In the genomic region with DNA sequence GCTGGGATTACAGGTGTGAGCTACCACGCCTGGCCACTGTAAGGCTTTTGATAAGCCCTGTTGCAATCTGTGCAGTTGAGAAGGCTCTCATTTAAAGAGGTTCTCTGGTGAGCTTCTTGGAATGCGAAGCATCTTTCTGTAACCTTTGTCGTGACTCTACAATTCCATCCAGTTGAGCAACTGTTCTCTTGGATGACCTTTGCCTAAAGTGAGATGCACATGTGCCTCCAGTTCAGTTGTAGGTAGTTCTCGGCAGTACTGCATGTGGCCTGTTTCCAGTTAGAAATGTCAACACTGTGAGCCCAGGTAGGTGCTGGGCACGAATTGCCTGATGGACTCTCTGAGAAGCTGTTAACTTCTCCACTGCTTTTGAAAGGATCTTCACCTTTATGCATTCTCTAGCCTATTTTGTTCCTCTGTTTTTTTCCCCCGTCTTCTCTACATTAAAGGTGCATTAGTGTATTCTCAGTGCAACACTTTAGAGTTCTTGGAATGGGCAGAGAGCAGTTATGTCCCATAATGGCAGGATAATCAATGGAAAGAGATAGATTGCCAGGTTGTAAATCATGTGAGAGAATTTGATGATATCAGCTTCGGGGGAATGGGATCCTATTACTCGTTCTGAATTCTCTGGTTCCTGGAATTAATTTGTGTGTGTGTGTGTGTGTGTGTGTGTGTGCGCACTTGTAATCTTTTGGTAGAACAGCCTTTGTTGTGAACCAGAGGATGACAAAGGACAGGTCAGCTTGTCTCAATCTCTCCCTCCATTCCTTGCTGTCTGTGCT, we compare ENCODE assay signal across 25 cellular contexts. TPM values are rescaled to one million over a fixed set of nuclear protein-coding genes. Genes with fewer than 3 reads are reported as not detected.
A peak's percentile ranks its signal among the peaks of the same experiment; 100 is the strongest.
DNase-seq lines count a peak whose midpoint lies in the region; ATAC-seq and TF ChIP-seq lines count a peak whose summit lies in the region.
"Had no signal": no experiment of that assay in that cellular context is flagged by ENCODE, and none has a peak within 500 bp of the region (broad histone marks: within the 10 kb centered on the region; RNA-seq: fewer than 3 reads in every experiment).

No MANE protein-coding gene starts in this region.

- ATAC-seq in lung (ENCODE audit: insufficient read depth, low FRiP score) = peak; percentile 57
- no peak for ATAC-seq in HG02763 (IDR thresholded peaks at IDR 0.05; ENCODE audit: unreplicated experiment)
- ATAC-seq in stimulated activated naive CD8-positive, alpha-beta T cell treated with anti-CD3 and anti-CD28 coated beads, Interleukin-15, amount 100 ng/mL, for 72 hours = no peak
- no peak for ATAC-seq in GM19467 (IDR thresholded peaks at IDR 0.05; ENCODE audit: unreplicated experiment)
- ATAC-seq: effector memory CD8-positive, alpha-beta T cell; foreskin keratinocyte; left cardiac atrium; PC-3 had no signal

- H3K4me3 ChIP-seq in AG10803 (ENCODE audit: low read length) (no peak overlapping the region), endodermal cell (ENCODE audit: low read length) (no peak overlapping the region), lung (no peak overlapping the region)
- H3K4me3 ChIP-seq: adrenal gland, right atrium auricular region, tibial nerve had no signal

- no peak overlapping the region for H3K27ac ChIP-seq in endodermal cell (ENCODE audit: low read depth, low read length)
- H3K27ac ChIP-seq in lung (ENCODE audit: low read depth in 1 of 2, low read length in 1 of 2) = no peak overlapping the region
- H3K27ac ChIP-seq: adrenal gland, foreskin keratinocyte, neutrophil, right atrium auricular region, tibial nerve had no signal

- TF ChIP-seq CTCF in AG10803 (conservative IDR thresholded peaks at IDR 0.05; ENCODE audit: low read length) (no peak), HFFc6 (IDR thresholded peaks at IDR 0.05) (no peak), endodermal cell (conservative IDR thresholded peaks at IDR 0.05) (no peak), lung (IDR thresholded peaks at IDR 0.05; ENCODE audit: control extremely low read depth, extremely low read depth) (no peak)

- H3K27me3 Mint-ChIP-seq in HFFc6 (ENCODE audit: insufficient read depth) = peaks cover 2% of the 10 kb centered on the region; the same call in 1 of the 2 replicates
- H3K27me3 Mint-ChIP-seq in endodermal cell (ENCODE audit: insufficient read depth) = no peaks in the 10 kb centered on the region
- no peaks in the 10 kb centered on the region for H3K27me3 Mint-ChIP-seq in stimulated activated naive CD8-positive, alpha-beta T cell treated with anti-CD3 and anti-CD28 coated beads, Interleukin-15, amount 100 ng/mL, for 72 hours
- H3K27me3 Mint-ChIP-seq: effector memory CD8-positive, alpha-beta T cell had no signal

- H3K9ac ChIP-seq in endodermal cell (ENCODE audit: extremely low read depth, low read length, poor library complexity, severe bottlenecking) = no peak overlapping the region

- peak; percentile 50 for DNase-seq in AG10803 (ENCODE audit: low read depth)
- peak; percentile 28 for DNase-seq in HFFc6
- no peak for DNase-seq in endodermal cell
- peak; percentile 41 for DNase-seq in lung (ENCODE audit: low spot score)
- no peak for DNase-seq in AG08395 (ENCODE audit: low spot score)
- no peak for DNase-seq in stimulated activated naive CD8-positive, alpha-beta T cell treated with anti-CD3 and anti-CD28 coated beads, Interleukin-15, amount 100 ng/mL, for 72 hours
- DNase-seq: activated CD4-positive, alpha-beta T cell treated with anti-CD3 and anti-CD28 coated beads for 4 hours; activated effector memory CD4-positive, alpha-beta T cell treated with Interleukin-2 at 50 U/mL for 16 hours; adrenal gland; CD8-positive, alpha-beta memory T cell; cerebellar nuclear complex; effector memory CD8-positive, alpha-beta T cell; foreskin keratinocyte; Karpas-422; left cardiac atrium; NCI-H2171 treated with DMSO at 0.1 percent for 48 hours; NCI-H82; PC-3; stimulated activated naive CD4-positive, alpha-beta T cell; T-helper 9 cell had no signal

- H3K9me3 ChIP-seq in endodermal cell (ENCODE audit: control insufficient read depth, low read length) (no peaks in the 10 kb centered on the region), lung (ENCODE audit: control insufficient read depth in 2 of 2, insufficient read depth in 1 of 2, low read length in 1 of 2) (no peaks in the 10 kb centered on the region)
- H3K9me3 ChIP-seq: adrenal gland, neutrophil, right atrium auricular region, tibial nerve had no signal

- H3K27me3 ChIP-seq in endodermal cell (ENCODE audit: control insufficient read depth, insufficient read depth, low read length, poor library complexity, severe bottlenecking) = no peaks in the 10 kb centered on the region
- no peaks in the 10 kb centered on the region for H3K27me3 ChIP-seq in lung (ENCODE audit: control insufficient read depth, insufficient read depth)
- H3K27me3 ChIP-seq: adrenal gland, foreskin keratinocyte, neutrophil, right atrium auricular region, tibial nerve had no signal

- H3K4me1 Mint-ChIP-seq in HFFc6 (ENCODE audit: low read depth) = peaks cover 36% of the 10 kb centered on the region
- peaks cover 34% of the 10 kb centered on the region for H3K4me1 Mint-ChIP-seq in endodermal cell
- H3K4me1 Mint-ChIP-seq in stimulated activated naive CD8-positive, alpha-beta T cell treated with anti-CD3 and anti-CD28 coated beads, Interleukin-15, amount 100 ng/mL, for 72 hours = no peaks in the 10 kb centered on the region
- H3K4me1 Mint-ChIP-seq: CD8-positive, alpha-beta memory T cell had no signal

- H3K4me3 Mint-ChIP-seq in HFFc6 = peak overlapping the region; percentile 43; the same call in 1 of the 2 replicates
- no peak overlapping the region for H3K4me3 Mint-ChIP-seq in endodermal cell
- no peak overlapping the region for H3K4me3 Mint-ChIP-seq in stimulated activated naive CD8-positive, alpha-beta T cell treated with anti-CD3 and anti-CD28 coated beads, Interleukin-15, amount 100 ng/mL, for 72 hours
- H3K4me3 Mint-ChIP-seq: CD8-positive, alpha-beta memory T cell; effector memory CD8-positive, alpha-beta T cell had no signal

- H3K4me1 ChIP-seq in endodermal cell (ENCODE audit: control insufficient read depth, insufficient read depth, low read length) (peaks cover 3% of the 10 kb centered on the region), lung (ENCODE audit: control insufficient read depth in 2 of 2, insufficient read depth in 2 of 2, low read length in 2 of 2) (peaks cover 5 to 16% of the 10 kb centered on the region in 2 donors)
- H3K4me1 ChIP-seq: foreskin keratinocyte had no signal

- H3K36me3 Mint-ChIP-seq in HFFc6 (ENCODE audit: low read depth) (peaks cover 17% of the 10 kb centered on the region), endodermal cell (ENCODE audit: low read depth) (no peaks in the 10 kb centered on the region)
- H3K36me3 Mint-ChIP-seq: CD8-positive, alpha-beta memory T cell had no signal

- H3K9me3 Mint-ChIP-seq in HFFc6 (no peaks in the 10 kb centered on the region), endodermal cell (no peaks in the 10 kb centered on the region)
- H3K9me3 Mint-ChIP-seq in stimulated activated naive CD8-positive, alpha-beta T cell treated with anti-CD3 and anti-CD28 coated beads, Interleukin-15, amount 100 ng/mL, for 72 hours = no peaks in the 10 kb centered on the region

- WGBS in endodermal cell (ENCODE audit: insufficient coverage in 1 of 2, insufficient read length in 1 of 2), 2 experiments = 81 to 91% methylated on average over 6 to 9 of the region's 9 CpGs
- WGBS in lung, 2 donors = 73 to 76% methylated on average over 9 of the region's 9 CpGs

- no peak overlapping the region for H3K27ac Mint-ChIP-seq in HFFc6
- peak overlapping the region; percentile 3 for H3K27ac Mint-ChIP-seq in endodermal cell
- no peak overlapping the region for H3K27ac Mint-ChIP-seq in stimulated activated naive CD8-positive, alpha-beta T cell treated with anti-CD3 and anti-CD28 coated beads, Interleukin-15, amount 100 ng/mL, for 72 hours
- H3K27ac Mint-ChIP-seq: CD8-positive, alpha-beta memory T cell; effector memory CD8-positive, alpha-beta T cell had no signal

- H3K36me3 ChIP-seq in endodermal cell (ENCODE audit: control insufficient read depth, insufficient read depth, low read length) (no peaks in the 10 kb centered on the region), lung (ENCODE audit: control insufficient read depth in 2 of 2, insufficient read depth in 2 of 2, low read length in 2 of 2) (no peaks in the 10 kb centered on the region)
- H3K36me3 ChIP-seq: adrenal gland, neutrophil, right atrium auricular region, tibial nerve had no signal

RNA-seq across cellular contexts. Expression of gene PTPRG, which starts 51.0 kb away (rescaled TPM):
- total RNA-seq in HFFc6 (2021; fragmentation: NEBNext Ultra II Directional; extraction: Animal tissue kit (Norgen Biotek cat#: 25700)) = 10 to 100 TPM; 29.4 to 34.7 (median 32.7) TPM
- total RNA-seq in endodermal cell = 100 to 1,000 TPM in 1 of 2 donors, 10 to 100 TPM in 1; 76.5 to 108 TPM
- polyA plus RNA-seq in endodermal cell (2013, experiment 1 of 2) = 49.7 TPM
- polyA plus RNA-seq in endodermal cell (2013, experiment 2 of 2) = 51.9 TPM
- total RNA-seq in lung = 100 to 1,000 TPM; 128 to 131 TPM
- 10 to 100 TPM in 1 of 2 donors, 1 to 10 TPM in 1; 8.5 to 24.4 TPM for polyA plus RNA-seq in lung
- total RNA-seq: CD8-positive, alpha-beta memory T cell had no signal
- polyA plus RNA-seq: CD8-positive, alpha-beta memory T cell had no signal

Comparison
In these comparisons a context has a peak if more than half of its experiments do, and no peak if none do; other contexts are left out.
1. DNase-seq: peak in AG10803 (single experiment), HFFc6 (single experiment) and lung (single experiment); none in endodermal cell (single experiment), AG08395 (single experiment) and stimulated activated naive CD8-positive, alpha-beta T cell treated with anti-CD3 and anti-CD28 coated beads, Interleukin-15, amount 100 ng/mL, for 72 hours (0 of 2).